In the genomic region with DNA sequence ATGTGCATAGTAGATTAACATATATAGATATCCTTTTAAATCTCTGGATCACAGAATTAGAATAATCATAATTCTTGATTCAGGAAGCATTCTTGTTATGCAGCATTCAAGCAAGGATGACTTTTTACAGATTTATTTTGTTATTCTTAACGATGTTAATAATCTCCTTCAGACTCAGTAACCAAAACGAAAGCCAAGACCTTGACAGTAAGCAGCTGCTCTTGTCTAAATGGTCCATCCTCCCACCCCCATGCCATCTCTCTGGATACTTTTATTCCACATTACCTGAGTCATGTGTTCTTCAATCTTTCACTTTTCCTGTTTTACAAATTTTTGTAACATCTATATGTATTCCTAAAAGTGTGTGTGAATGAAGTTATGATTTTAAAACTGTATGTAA, we compare ENCODE assay signal across 2 cellular contexts.
TF ChIP-seq lines count a peak whose summit lies in the region.

No MANE protein-coding gene starts in this region.

TF ChIP-seq in SK-N-SH treated with all-trans-retinoic acid at 6 μM for 48 hours, 23 proteins besides CTCF, POLR2A, EP300 and RAD21 (continued from another document):
- TF ChIP-seq, protein P1, sequence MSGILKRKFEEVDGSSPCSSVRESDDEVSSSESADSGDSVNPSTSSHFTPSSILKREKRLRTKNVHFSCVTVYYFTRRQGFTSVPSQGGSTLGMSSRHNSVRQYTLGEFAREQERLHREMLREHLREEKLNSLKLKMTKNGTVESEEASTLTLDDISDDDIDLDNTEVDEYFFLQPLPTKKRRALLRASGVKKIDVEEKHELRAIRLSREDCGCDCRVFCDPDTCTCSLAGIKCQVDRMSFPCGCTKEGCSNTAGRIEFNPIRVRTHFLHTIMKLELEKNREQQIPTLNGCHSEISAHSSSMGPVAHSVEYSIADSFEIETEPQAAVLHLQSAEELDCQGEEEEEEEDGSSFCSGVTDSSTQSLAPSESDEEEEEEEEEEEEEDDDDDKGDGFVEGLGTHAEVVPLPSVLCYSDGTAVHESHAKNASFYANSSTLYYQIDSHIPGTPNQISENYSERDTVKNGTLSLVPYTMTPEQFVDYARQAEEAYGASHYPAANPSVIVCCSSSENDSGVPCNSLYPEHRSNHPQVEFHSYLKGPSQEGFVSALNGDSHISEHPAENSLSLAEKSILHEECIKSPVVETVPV (CRISPR knock-in tag; IDR thresholded peaks at IDR 0.05) = no peak
- TF ChIP-seq ZNF565 (CRISPR knock-in tag; conservative IDR thresholded peaks at IDR 0.05; ENCODE audit: low read depth) (no peak), PATZ1 (CRISPR knock-in tag; IDR thresholded peaks at IDR 0.05; ENCODE audit: borderline replicate concordance) (no peak), GLIS3 (CRISPR knock-in tag; IDR thresholded peaks at IDR 0.05) (no peak), ZNF8 (CRISPR knock-in tag; IDR thresholded peaks at IDR 0.05) (no peak)
- TF ChIP-seq, protein P2, sequence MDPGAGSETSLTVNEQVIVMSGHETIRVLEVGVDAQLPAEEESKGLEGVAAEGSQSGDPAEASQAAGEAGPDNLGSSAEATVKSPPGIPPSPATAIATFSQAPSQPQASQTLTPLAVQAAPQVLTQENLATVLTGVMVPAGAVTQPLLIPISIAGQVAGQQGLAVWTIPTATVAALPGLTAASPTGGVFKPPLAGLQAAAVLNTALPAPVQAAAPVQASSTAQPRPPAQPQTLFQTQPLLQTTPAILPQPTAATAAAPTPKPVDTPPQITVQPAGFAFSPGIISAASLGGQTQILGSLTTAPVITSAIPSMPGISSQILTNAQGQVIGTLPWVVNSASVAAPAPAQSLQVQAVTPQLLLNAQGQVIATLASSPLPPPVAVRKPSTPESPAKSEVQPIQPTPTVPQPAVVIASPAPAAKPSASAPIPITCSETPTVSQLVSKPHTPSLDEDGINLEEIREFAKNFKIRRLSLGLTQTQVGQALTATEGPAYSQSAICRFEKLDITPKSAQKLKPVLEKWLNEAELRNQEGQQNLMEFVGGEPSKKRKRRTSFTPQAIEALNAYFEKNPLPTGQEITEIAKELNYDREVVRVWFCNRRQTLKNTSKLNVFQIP (CRISPR knock-in tag; IDR thresholded peaks at IDR 0.05; ENCODE audit: borderline replicate concordance, low read depth) = no peak

TF ChIP-seq in SK-N-SH, 30 proteins besides CTCF, POLR2A, EP300 and RAD21 (continued from another document):
- TF ChIP-seq, protein P3, sequence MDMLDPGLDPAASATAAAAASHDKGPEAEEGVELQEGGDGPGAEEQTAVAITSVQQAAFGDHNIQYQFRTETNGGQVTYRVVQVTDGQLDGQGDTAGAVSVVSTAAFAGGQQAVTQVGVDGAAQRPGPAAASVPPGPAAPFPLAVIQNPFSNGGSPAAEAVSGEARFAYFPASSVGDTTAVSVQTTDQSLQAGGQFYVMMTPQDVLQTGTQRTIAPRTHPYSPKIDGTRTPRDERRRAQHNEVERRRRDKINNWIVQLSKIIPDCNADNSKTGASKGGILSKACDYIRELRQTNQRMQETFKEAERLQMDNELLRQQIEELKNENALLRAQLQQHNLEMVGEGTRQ (IDR thresholded peaks at IDR 0.05; ENCODE audit: borderline replicate concordance, low read depth, low read length) = no peak
- TF ChIP-seq NFIC (IDR thresholded peaks at IDR 0.05; ENCODE audit: borderline replicate concordance) (no peak), GATA2 (CRISPR knock-in tag; IDR thresholded peaks at IDR 0.05) (no peak), CHD2 (IDR thresholded peaks at IDR 0.05; ENCODE audit: low read length, partially characterized antibody) (no peak), TEAD4 (IDR thresholded peaks at IDR 0.05; ENCODE audit: borderline replicate concordance, insufficient read depth) (no peak), MEF2A (IDR thresholded peaks at IDR 0.05; ENCODE audit: borderline replicate concordance, low read depth) (no peak)
